Comparison of ENCODE assay signal across 9 cellular contexts in genomic region chr19:18208098-18208951, GRCh38. TPM values are rescaled to one million over a fixed set of nuclear protein-coding genes. Genes with fewer than 3 reads are reported as not detected.
DNase-seq lines count a peak whose midpoint lies in the region; ATAC-seq and TF ChIP-seq lines count a peak whose summit lies in the region.
"Had no signal": no experiment of that assay in that cellular context is flagged by ENCODE, and none has a peak within 500 bp of the region (broad histone marks: within the 10 kb centered on the region; RNA-seq: fewer than 3 reads in every experiment).

No MANE protein-coding gene starts in this region.

- TF ChIP-seq CTCF in right atrium auricular region (IDR thresholded peaks at IDR 0.05) = peak; percentile 87

- peaks cover 14% of the 10 kb centered on the region for H3K4me1 Mint-ChIP-seq in activated T-cell treated with anti-CD3 and anti-CD28 coated beads, Interleukin-2, amount 50 U/mL, for 72 hours (ENCODE audit: low read depth)
- peaks cover 13% of the 10 kb centered on the region for H3K4me1 Mint-ChIP-seq in stimulated activated effector memory CD8-positive, alpha-beta T cell treated with anti-CD3 and anti-CD28 coated beads, Interleukin-12 subunit alpha, Interleukin-12 subunit beta, amount 100 ng/mL, for 72 hours
- H3K4me1 Mint-ChIP-seq in activated T-helper 17 cell treated with anti-CD3 and anti-CD28 coated beads, Interleukin-2, amount 50 U/mL, for 72 hours = no peaks in the 10 kb centered on the region

- H3K4me1 ChIP-seq in right atrium auricular region = peaks cover 0 to 19% of the 10 kb centered on the region in 2 donors

- no peaks in the 10 kb centered on the region for H3K9me3 ChIP-seq in right atrium auricular region

- H3K4me3 Mint-ChIP-seq in activated T-cell treated with anti-CD3 and anti-CD28 coated beads, Interleukin-2, amount 50 U/mL, for 72 hours = no peak overlapping the region
- H3K4me3 Mint-ChIP-seq in stimulated activated effector memory CD8-positive, alpha-beta T cell treated with anti-CD3 and anti-CD28 coated beads, Interleukin-12 subunit alpha, Interleukin-12 subunit beta, amount 100 ng/mL, for 72 hours = no peak overlapping the region
- H3K4me3 Mint-ChIP-seq in activated T-helper 17 cell treated with anti-CD3 and anti-CD28 coated beads, Interleukin-2, amount 50 U/mL, for 72 hours = no peak overlapping the region

- H3K27me3 ChIP-seq in right atrium auricular region = no peaks in the 10 kb centered on the region

- peaks cover 6% of the 10 kb centered on the region for H3K27me3 Mint-ChIP-seq in activated T-cell treated with anti-CD3 and anti-CD28 coated beads, Interleukin-2, amount 50 U/mL, for 72 hours (ENCODE audit: low read depth)
- peaks cover 8% of the 10 kb centered on the region for H3K27me3 Mint-ChIP-seq in activated T-helper 17 cell treated with anti-CD3 and anti-CD28 coated beads, Interleukin-2, amount 50 U/mL, for 72 hours

- H3K27ac Mint-ChIP-seq in activated T-cell treated with anti-CD3 and anti-CD28 coated beads, Interleukin-2, amount 50 U/mL, for 72 hours = no peak overlapping the region
- no peak overlapping the region for H3K27ac Mint-ChIP-seq in stimulated activated effector memory CD8-positive, alpha-beta T cell treated with anti-CD3 and anti-CD28 coated beads, Interleukin-12 subunit alpha, Interleukin-12 subunit beta, amount 100 ng/mL, for 72 hours
- no peak overlapping the region for H3K27ac Mint-ChIP-seq in activated T-helper 17 cell treated with anti-CD3 and anti-CD28 coated beads, Interleukin-2, amount 50 U/mL, for 72 hours

- no peaks in the 10 kb centered on the region for H3K9me3 Mint-ChIP-seq in activated T-cell treated with anti-CD3 and anti-CD28 coated beads, Interleukin-2, amount 50 U/mL, for 72 hours
- no peaks in the 10 kb centered on the region for H3K9me3 Mint-ChIP-seq in stimulated activated effector memory CD8-positive, alpha-beta T cell treated with anti-CD3 and anti-CD28 coated beads, Interleukin-12 subunit alpha, Interleukin-12 subunit beta, amount 100 ng/mL, for 72 hours
- no peaks in the 10 kb centered on the region for H3K9me3 Mint-ChIP-seq in activated T-helper 17 cell treated with anti-CD3 and anti-CD28 coated beads, Interleukin-2, amount 50 U/mL, for 72 hours

- peak; percentile 72 for DNase-seq in GM03348 (ENCODE audit: low spot score)
- peak; percentile 21 for DNase-seq in NCI-H1694 treated with DMSO at 0.1 percent for 48 hours (lab: John Stamatoyannopoulos, UW)
- DNase-seq in activated T-cell treated with anti-CD3 and anti-CD28 coated beads, Interleukin-2, amount 50 U/mL, for 72 hours = peak; percentile 63 to 70
- no peak for DNase-seq in right atrium auricular region (ENCODE audit: low spot score)
- DNase-seq in stimulated activated effector memory CD8-positive, alpha-beta T cell treated with anti-CD3 and anti-CD28 coated beads, Interleukin-12 subunit alpha, Interleukin-12 subunit beta, amount 100 ng/mL, for 72 hours (ENCODE audit: low spot score in 2 of 2) = peak; percentile 57 to 74

- H3K36me3 Mint-ChIP-seq in activated T-cell treated with anti-CD3 and anti-CD28 coated beads, Interleukin-2, amount 50 U/mL, for 72 hours (ENCODE audit: insufficient read depth in 2 of 2) = no peaks in the 10 kb centered on the region
- no peaks in the 10 kb centered on the region for H3K36me3 Mint-ChIP-seq in stimulated activated effector memory CD8-positive, alpha-beta T cell treated with anti-CD3 and anti-CD28 coated beads, Interleukin-12 subunit alpha, Interleukin-12 subunit beta, amount 100 ng/mL, for 72 hours
- H3K36me3 Mint-ChIP-seq in activated T-helper 17 cell treated with anti-CD3 and anti-CD28 coated beads, Interleukin-2, amount 50 U/mL, for 72 hours (ENCODE audit: low read depth) = peaks cover 9% of the 10 kb centered on the region

- no peaks in the 10 kb centered on the region for H3K36me3 ChIP-seq in right atrium auricular region

- no peak overlapping the region for H3K4me3 ChIP-seq in right atrium auricular region
- H3K4me3 ChIP-seq: SK-N-MC had no signal

- peak overlapping the region; percentile 42 to 46 for H3K27ac ChIP-seq in right atrium auricular region
- H3K27ac ChIP-seq: SK-N-MC had no signal

- no peak for ATAC-seq in activated T-cell treated with anti-CD3 and anti-CD28 coated beads, Interleukin-2, amount 50 U/mL, for 72 hours (replicated peaks in 1 of 2)
- no peak for ATAC-seq in stimulated activated effector memory CD8-positive, alpha-beta T cell treated with anti-CD3 and anti-CD28 coated beads, Interleukin-12 subunit alpha, Interleukin-12 subunit beta, amount 100 ng/mL, for 72 hours
- ATAC-seq in HG03439 (IDR thresholded peaks at IDR 0.05; ENCODE audit: unreplicated experiment) (no peak), HG03280 (IDR thresholded peaks at IDR 0.05; ENCODE audit: unreplicated experiment) (no peak)
- ATAC-seq in activated T-helper 17 cell treated with anti-CD3 and anti-CD28 coated beads, Interleukin-2, amount 50 U/mL, for 72 hours (replicated peaks) = no peak

RNA-seq across cellular contexts. Expression of gene RAB3A, which starts 4.5 kb away (rescaled TPM):
- 1 to 10 TPM; 1.8 to 1.9 TPM for total RNA-seq in activated T-cell treated with anti-CD3 and anti-CD28 coated beads, Interleukin-2, amount 50 U/mL, for 72 hours
- 10 to 100 TPM in 1 of 2 donors, 1 to 10 TPM in 1; 8.6 to 27.0 TPM for total RNA-seq in right atrium auricular region
- total RNA-seq in activated T-helper 17 cell treated with anti-CD3 and anti-CD28 coated beads, Interleukin-2, amount 50 U/mL, for 72 hours = 1 to 10 TPM; 7.2 to 9.5 TPM

RNA-seq across cellular contexts. Expression of gene MPV17L2, which starts 15.3 kb away (rescaled TPM):
- total RNA-seq in activated T-cell treated with anti-CD3 and anti-CD28 coated beads, Interleukin-2, amount 50 U/mL, for 72 hours = 10 to 100 TPM in 1 of 2 donors, 1 to 10 TPM in 1; 9.8 to 10.1 TPM
- 10 to 100 TPM; 28.3 to 40.8 TPM for total RNA-seq in right atrium auricular region
- 10 to 100 TPM in 1 of 2 donors, 1 to 10 TPM in 1; 4.2 to 12.0 TPM for total RNA-seq in activated T-helper 17 cell treated with anti-CD3 and anti-CD28 coated beads, Interleukin-2, amount 50 U/mL, for 72 hours

RNA-seq across cellular contexts. Expression of gene PDE4C, which starts 17.9 kb away (rescaled TPM):
- under 1 TPM in 1 of 2 donors, not detected in 1; 0.10 TPM for total RNA-seq in activated T-cell treated with anti-CD3 and anti-CD28 coated beads, Interleukin-2, amount 50 U/mL, for 72 hours
- 1 to 10 TPM in 1 of 2 donors, not detected in 1; 1.4 TPM for total RNA-seq in right atrium auricular region
- total RNA-seq in activated T-helper 17 cell treated with anti-CD3 and anti-CD28 coated beads, Interleukin-2, amount 50 U/mL, for 72 hours = 1 to 10 TPM in 1 of 2 donors, under 1 TPM in 1; 0.95 to 1.4 TPM

RNA-seq across cellular contexts. Expression of gene IFI30, which starts 34.7 kb away (rescaled TPM):
- 10 to 100 TPM; 10.2 to 11.4 TPM for total RNA-seq in activated T-cell treated with anti-CD3 and anti-CD28 coated beads, Interleukin-2, amount 50 U/mL, for 72 hours
- 10 to 100 TPM in 1 of 2 donors, 1 to 10 TPM in 1; 8.1 to 43.2 TPM for total RNA-seq in right atrium auricular region
- total RNA-seq in activated T-helper 17 cell treated with anti-CD3 and anti-CD28 coated beads, Interleukin-2, amount 50 U/mL, for 72 hours = 10 to 100 TPM; 51.7 to 81.1 TPM

RNA-seq across cellular contexts. Expression of gene PIK3R2, which starts 55.4 kb away (rescaled TPM):
- total RNA-seq in activated T-cell treated with anti-CD3 and anti-CD28 coated beads, Interleukin-2, amount 50 U/mL, for 72 hours = 10 to 100 TPM; 13.3 to 15.4 TPM
- total RNA-seq in right atrium auricular region = 10 to 100 TPM; 18.7 to 19.0 TPM
- 10 to 100 TPM; 13.0 to 21.8 TPM for total RNA-seq in activated T-helper 17 cell treated with anti-CD3 and anti-CD28 coated beads, Interleukin-2, amount 50 U/mL, for 72 hours
